ENCODE assay signal across 1 cellular context in the genomic region with DNA sequence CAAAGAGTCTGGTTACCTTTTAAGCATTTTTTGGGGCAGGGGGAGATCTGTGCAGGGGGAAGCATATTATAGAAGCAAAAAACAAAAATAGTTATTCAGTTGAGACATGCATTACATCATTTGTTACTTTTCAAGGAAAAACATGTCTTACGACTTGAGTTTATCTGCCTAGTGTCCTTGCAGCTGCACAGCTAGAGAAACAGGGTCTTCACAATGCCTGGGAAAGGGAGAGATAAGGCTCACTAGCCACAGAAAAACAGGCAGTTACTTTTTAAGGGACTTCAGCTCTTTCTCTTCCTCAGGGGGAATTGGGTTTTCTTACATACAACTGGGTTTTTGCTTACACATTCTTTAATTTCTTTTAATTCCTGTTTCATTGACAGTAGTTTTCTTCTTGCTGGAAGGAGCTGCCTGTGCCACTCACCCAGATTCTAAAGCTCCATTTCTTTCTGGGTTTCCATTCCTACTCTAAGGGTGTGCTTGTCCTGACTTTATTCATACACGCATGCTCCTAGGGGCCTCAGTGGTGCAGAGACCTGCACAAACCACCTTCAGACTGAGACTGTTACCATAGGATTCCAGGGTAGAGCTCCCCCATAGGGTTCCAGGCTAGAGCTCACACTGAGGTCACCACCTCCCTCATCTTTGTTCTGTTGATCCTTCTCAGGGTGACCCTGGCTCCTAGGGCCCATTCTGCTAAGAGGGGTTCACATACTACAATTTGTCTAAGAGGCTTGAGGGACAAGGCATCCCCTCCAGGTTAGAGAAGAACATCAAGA.
TF ChIP-seq lines count a peak whose summit lies in the region.

No MANE protein-coding gene starts in this region.

TF ChIP-seq in K562, 482 proteins besides CTCF, POLR2A, EP300 and RAD21 (continued from another document):
- no peak for TF ChIP-seq KDM5B (IDR thresholded peaks at IDR 0.05; ENCODE audit: insufficient replicate concordance, low read depth, low read length)
- TF ChIP-seq, protein P1, sequence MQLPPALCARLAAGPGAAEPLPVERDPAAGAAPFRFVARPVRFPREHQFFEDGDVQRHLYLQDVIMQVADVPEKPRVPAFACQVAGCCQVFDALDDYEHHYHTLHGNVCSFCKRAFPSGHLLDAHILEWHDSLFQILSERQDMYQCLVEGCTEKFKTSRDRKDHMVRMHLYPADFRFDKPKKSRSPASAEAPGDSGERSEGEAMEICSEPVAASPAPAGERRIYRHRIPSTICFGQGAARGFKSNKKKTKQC (CRISPR knock-in tag; IDR thresholded peaks at IDR 0.05): no peak
- no peak for TF ChIP-seq TARDBP (IDR thresholded peaks at IDR 0.05)
- no peak for TF ChIP-seq BRD9 (IDR thresholded peaks at IDR 0.05; ENCODE audit: low read depth, partially characterized antibody)
- peak; percentile 72 for TF ChIP-seq SMARCA4 (IDR thresholded peaks at IDR 0.05)
- TF ChIP-seq, protein P2, sequence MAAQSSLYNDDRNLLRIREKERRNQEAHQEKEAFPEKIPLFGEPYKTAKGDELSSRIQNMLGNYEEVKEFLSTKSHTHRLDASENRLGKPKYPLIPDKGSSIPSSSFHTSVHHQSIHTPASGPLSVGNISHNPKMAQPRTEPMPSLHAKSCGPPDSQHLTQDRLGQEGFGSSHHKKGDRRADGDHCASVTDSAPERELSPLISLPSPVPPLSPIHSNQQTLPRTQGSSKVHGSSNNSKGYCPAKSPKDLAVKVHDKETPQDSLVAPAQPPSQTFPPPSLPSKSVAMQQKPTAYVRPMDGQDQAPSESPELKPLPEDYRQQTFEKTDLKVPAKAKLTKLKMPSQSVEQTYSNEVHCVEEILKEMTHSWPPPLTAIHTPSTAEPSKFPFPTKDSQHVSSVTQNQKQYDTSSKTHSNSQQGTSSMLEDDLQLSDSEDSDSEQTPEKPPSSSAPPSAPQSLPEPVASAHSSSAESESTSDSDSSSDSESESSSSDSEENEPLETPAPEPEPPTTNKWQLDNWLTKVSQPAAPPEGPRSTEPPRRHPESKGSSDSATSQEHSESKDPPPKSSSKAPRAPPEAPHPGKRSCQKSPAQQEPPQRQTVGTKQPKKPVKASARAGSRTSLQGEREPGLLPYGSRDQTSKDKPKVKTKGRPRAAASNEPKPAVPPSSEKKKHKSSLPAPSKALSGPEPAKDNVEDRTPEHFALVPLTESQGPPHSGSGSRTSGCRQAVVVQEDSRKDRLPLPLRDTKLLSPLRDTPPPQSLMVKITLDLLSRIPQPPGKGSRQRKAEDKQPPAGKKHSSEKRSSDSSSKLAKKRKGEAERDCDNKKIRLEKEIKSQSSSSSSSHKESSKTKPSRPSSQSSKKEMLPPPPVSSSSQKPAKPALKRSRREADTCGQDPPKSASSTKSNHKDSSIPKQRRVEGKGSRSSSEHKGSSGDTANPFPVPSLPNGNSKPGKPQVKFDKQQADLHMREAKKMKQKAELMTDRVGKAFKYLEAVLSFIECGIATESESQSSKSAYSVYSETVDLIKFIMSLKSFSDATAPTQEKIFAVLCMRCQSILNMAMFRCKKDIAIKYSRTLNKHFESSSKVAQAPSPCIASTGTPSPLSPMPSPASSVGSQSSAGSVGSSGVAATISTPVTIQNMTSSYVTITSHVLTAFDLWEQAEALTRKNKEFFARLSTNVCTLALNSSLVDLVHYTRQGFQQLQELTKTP (IDR thresholded peaks at IDR 0.05; ENCODE audit: low read depth in 1 of 2, partially characterized antibody in 2 of 2): peak in 1 of 2 experiments; percentile 58
- TF ChIP-seq ATF7 (IDR thresholded peaks at IDR 0.05): peak; percentile 89
- no peak for TF ChIP-seq RBM14 (IDR thresholded peaks at IDR 0.05; ENCODE audit: borderline replicate concordance, insufficient read depth, low read depth, low read length)
- TF ChIP-seq ZNF592 (IDR thresholded peaks at IDR 0.05): peak; percentile 32; the same call in 1 of the 2 replicates
- TF ChIP-seq STAT5A (IDR thresholded peaks at IDR 0.05; ENCODE audit: borderline replicate concordance, low read length): peak; percentile 37; the same call in 1 of the 2 replicates
- peak; percentile 76 for TF ChIP-seq TAL1 (IDR thresholded peaks at IDR 0.05)
- TF ChIP-seq GATA2 (CRISPR knock-in tag; IDR thresholded peaks at IDR 0.05): peak; percentile 84
- TF ChIP-seq NONO (IDR thresholded peaks at IDR 0.05; ENCODE audit: low read depth in 2 of 2, low read length in 1 of 2): no peak
- TF ChIP-seq HDGF (IDR thresholded peaks at IDR 0.05): peak; percentile 18; the same call in 1 of the 2 replicates
- TF ChIP-seq PML (IDR thresholded peaks at IDR 0.05; ENCODE audit: low read length): 0 out of 2 replicates have a peak, but pooled peaks have one; percentile 34
- no peak for TF ChIP-seq U2AF1 (optimal IDR thresholded peaks at IDR 0.05; ENCODE audit: low read depth, low read length)
- TF ChIP-seq RFX5 (IDR thresholded peaks at IDR 0.05; ENCODE audit: low read depth, low read length): no peak
- TF ChIP-seq DPF2 (IDR thresholded peaks at IDR 0.05): peak; percentile 77
- TF ChIP-seq, protein P3, sequence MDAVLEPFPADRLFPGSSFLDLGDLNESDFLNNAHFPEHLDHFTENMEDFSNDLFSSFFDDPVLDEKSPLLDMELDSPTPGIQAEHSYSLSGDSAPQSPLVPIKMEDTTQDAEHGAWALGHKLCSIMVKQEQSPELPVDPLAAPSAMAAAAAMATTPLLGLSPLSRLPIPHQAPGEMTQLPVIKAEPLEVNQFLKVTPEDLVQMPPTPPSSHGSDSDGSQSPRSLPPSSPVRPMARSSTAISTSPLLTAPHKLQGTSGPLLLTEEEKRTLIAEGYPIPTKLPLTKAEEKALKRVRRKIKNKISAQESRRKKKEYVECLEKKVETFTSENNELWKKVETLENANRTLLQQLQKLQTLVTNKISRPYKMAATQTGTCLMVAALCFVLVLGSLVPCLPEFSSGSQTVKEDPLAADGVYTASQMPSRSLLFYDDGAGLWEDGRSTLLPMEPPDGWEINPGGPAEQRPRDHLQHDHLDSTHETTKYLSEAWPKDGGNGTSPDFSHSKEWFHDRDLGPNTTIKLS (IDR thresholded peaks at IDR 0.05; ENCODE audit: borderline replicate concordance, low read depth): no peak
- no peak for TF ChIP-seq ARHGAP35 (IDR thresholded peaks at IDR 0.05; ENCODE audit: partially characterized antibody)
- TF ChIP-seq JUND (IDR thresholded peaks at IDR 0.05; ENCODE audit: borderline replicate concordance, low read depth, low read length): 0 out of 2 replicates have a peak, but pooled peaks have one; percentile 28
- TF ChIP-seq JUND (tag; IDR thresholded peaks at IDR 0.05; ENCODE audit: borderline replicate concordance, low read depth, low read length): peak; percentile 42; the same call in 1 of the 3 replicates
- TF ChIP-seq CXXC5 (CRISPR knock-in tag; IDR thresholded peaks at IDR 0.05): peak; percentile 12; the same call in 1 of the 2 replicates
- TF ChIP-seq, protein P4, sequence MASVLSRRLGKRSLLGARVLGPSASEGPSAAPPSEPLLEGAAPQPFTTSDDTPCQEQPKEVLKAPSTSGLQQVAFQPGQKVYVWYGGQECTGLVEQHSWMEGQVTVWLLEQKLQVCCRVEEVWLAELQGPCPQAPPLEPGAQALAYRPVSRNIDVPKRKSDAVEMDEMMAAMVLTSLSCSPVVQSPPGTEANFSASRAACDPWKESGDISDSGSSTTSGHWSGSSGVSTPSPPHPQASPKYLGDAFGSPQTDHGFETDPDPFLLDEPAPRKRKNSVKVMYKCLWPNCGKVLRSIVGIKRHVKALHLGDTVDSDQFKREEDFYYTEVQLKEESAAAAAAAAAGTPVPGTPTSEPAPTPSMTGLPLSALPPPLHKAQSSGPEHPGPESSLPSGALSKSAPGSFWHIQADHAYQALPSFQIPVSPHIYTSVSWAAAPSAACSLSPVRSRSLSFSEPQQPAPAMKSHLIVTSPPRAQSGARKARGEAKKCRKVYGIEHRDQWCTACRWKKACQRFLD (CRISPR knock-in tag; IDR thresholded peaks at IDR 0.05): 0 out of 2 replicates have a peak, but pooled peaks have one; percentile 25
- TF ChIP-seq TCF15 (CRISPR knock-in tag; IDR thresholded peaks at IDR 0.05): no peak
- TF ChIP-seq, protein P5, sequence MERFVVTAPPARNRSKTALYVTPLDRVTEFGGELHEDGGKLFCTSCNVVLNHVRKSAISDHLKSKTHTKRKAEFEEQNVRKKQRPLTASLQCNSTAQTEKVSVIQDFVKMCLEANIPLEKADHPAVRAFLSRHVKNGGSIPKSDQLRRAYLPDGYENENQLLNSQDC (CRISPR knock-in tag; IDR thresholded peaks at IDR 0.05): no peak
